ENCODE assay signal across 32 cellular contexts in the genomic region with DNA sequence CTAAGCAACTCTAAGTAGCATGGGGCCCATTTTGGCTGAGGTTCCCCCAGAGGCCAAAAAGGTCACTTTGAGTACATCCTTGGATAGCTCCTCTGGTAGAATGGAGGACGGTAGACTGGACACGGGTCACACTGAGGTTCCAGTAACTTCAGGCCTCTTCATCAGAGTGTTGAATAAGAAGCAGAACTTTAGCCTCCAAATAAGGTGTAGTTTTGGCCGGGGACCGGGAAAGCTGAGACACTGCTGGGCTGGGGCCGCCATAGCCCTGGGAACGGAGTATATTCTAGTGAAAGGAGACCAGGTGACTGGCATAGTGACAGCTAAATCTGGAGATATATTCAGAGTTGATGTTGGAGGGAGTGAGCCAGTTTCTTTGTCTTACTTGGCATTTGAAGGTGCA.
DNase-seq lines count a peak whose midpoint lies in the region; ATAC-seq, FAIRE-seq and TF ChIP-seq lines count a peak whose summit lies in the region.
"Had no signal": no experiment of that assay in that cellular context is flagged by ENCODE, and none has a peak within 500 bp of the region (broad histone marks: within the 10 kb centered on the region; RNA-seq: fewer than 3 reads in every experiment).

No MANE protein-coding gene starts in this region.

- no peaks in the 10 kb centered on the region for H3K9me3 ChIP-seq in PC-3 (ENCODE audit: low read length)
- no peaks in the 10 kb centered on the region for H3K9me3 ChIP-seq in endothelial cell of umbilical vein (replicated peaks; ENCODE audit: control insufficient read depth, insufficient read depth, low read length)
- no peaks in the 10 kb centered on the region for H3K9me3 ChIP-seq in tibial nerve
- H3K9me3 ChIP-seq: SJSA1 had no signal

- 90% methylated on average over 6 of the region's 6 CpGs for WGBS in tibial nerve, 2 donors

- dilution Hi-C loops in endothelial cell of umbilical vein (cut with MboI; ENCODE audit: extremely low pct_ligation_motif_present, low sequenced_read_pairs) = no loop called here

- H3K9me3 Mint-ChIP-seq in stimulated activated effector memory CD8-positive, alpha-beta T cell treated with anti-CD3 and anti-CD28 coated beads, Interleukin-12 subunit alpha, Interleukin-12 subunit beta, amount 100 ng/mL, for 72 hours = no peaks in the 10 kb centered on the region
- H3K9me3 Mint-ChIP-seq: CD4-positive, alpha-beta memory T cell; HFFc6 had no signal

- no peak overlapping the region for H2AFZ ChIP-seq in ACC112 (ENCODE audit: low read length, unreplicated experiment)
- H2AFZ ChIP-seq in PC-3 (ENCODE audit: low read length) = no peak overlapping the region
- H2AFZ ChIP-seq in endothelial cell of umbilical vein (ENCODE audit: low read depth, low read length) = no peak overlapping the region
- H2AFZ ChIP-seq: GM23248 had no signal

- TF ChIP-seq CTCF in PC-3 (conservative IDR thresholded peaks at IDR 0.05; ENCODE audit: low read depth, low read length) (no peak), endothelial cell of umbilical vein (IDR thresholded peaks at IDR 0.05; ENCODE audit: extremely low read depth in 1 of 2, insufficient read depth in 1 of 2, low read depth in 1 of 2, low read length in 2 of 2) (no peak), tibial nerve (IDR thresholded peaks at IDR 0.05) (no peak)

- H3K27ac Mint-ChIP-seq in stimulated activated effector memory CD8-positive, alpha-beta T cell treated with anti-CD3 and anti-CD28 coated beads, Interleukin-12 subunit alpha, Interleukin-12 subunit beta, amount 100 ng/mL, for 72 hours = peak overlapping the region; percentile 59

- H3F3A ChIP-seq in PC-3 (ENCODE audit: low read length, unreplicated experiment) = no peaks in the 10 kb centered on the region

- no peaks in the 10 kb centered on the region for H3K9me2 ChIP-seq in PC-3 (replicated peaks; ENCODE audit: low read length)

- H3K9ac ChIP-seq in PC-3 (ENCODE audit: low read length) (peak overlapping the region; percentile 54; the same call in 1 of the 2 replicates), endothelial cell of umbilical vein (replicated peaks; ENCODE audit: extremely low read depth, insufficient read depth, low read length) (no peak overlapping the region)
- H3K9ac ChIP-seq: BLaER1 treated with 17β-estradiol and CSF1 and Interleukin-3, amounts not matched to agents 10 nM and 100 nM had no signal

- peaks cover 14% of the 10 kb centered on the region for H3K36me3 Mint-ChIP-seq in stimulated activated effector memory CD8-positive, alpha-beta T cell treated with anti-CD3 and anti-CD28 coated beads, Interleukin-12 subunit alpha, Interleukin-12 subunit beta, amount 100 ng/mL, for 72 hours

- H3K79me2 ChIP-seq in ACC112 (ENCODE audit: control insufficient read depth, insufficient read depth, low read length, unreplicated experiment) = peaks cover 6% of the 10 kb centered on the region
- H3K79me2 ChIP-seq in PC-3 (ENCODE audit: low read length) = no peaks in the 10 kb centered on the region
- peaks cover 5% of the 10 kb centered on the region for H3K79me2 ChIP-seq in endothelial cell of umbilical vein (ENCODE audit: control insufficient read depth, insufficient read depth, low read length)

- ATAC-seq in PC-3 (no peak), GM18519 (IDR thresholded peaks at IDR 0.05; ENCODE audit: low FRiP score, unreplicated experiment) (no peak), GM18505 (IDR thresholded peaks at IDR 0.05; ENCODE audit: unreplicated experiment) (no peak)
- no peak for ATAC-seq in stimulated activated effector memory CD8-positive, alpha-beta T cell treated with anti-CD3 and anti-CD28 coated beads, Interleukin-12 subunit alpha, Interleukin-12 subunit beta, amount 100 ng/mL, for 72 hours
- ATAC-seq: GM12878, K562 had no signal

- POLR2A ChIA-PET in PC-3 (lab: Charles Lee; ENCODE audit: unreplicated experiment) = no interaction called here
- POLR2A ChIA-PET in endothelial cell of umbilical vein (lab: Charles Lee) = no interaction called here

- H3K27me3 ChIP-seq in ACC112 (ENCODE audit: insufficient read depth, low read length) (no peaks in the 10 kb centered on the region), PC-3 (ENCODE audit: low read length) (no peaks in the 10 kb centered on the region), endothelial cell of umbilical vein (ENCODE audit: control insufficient read depth in 2 of 2, insufficient read depth in 2 of 2, low read length in 2 of 2) (no peaks in the 10 kb centered on the region), tibial nerve (no peaks in the 10 kb centered on the region)
- H3K27me3 ChIP-seq: BLaER1 treated with 17β-estradiol and CSF1 and Interleukin-3, amounts not matched to agents 10 nM and 100 nM; SJSA1 had no signal

- H3K9me1 ChIP-seq in endothelial cell of umbilical vein (replicated peaks; ENCODE audit: control insufficient read depth, extremely low read depth, insufficient read depth, low read length) = no peaks in the 10 kb centered on the region

- H3K4me2 ChIP-seq in PC-3 (ENCODE audit: low read length) (no peak overlapping the region), endothelial cell of umbilical vein (ENCODE audit: insufficient read depth, low read length) (no peak overlapping the region)
- H3K4me2 ChIP-seq: BLaER1 treated with 17β-estradiol and CSF1 and Interleukin-3, amounts not matched to agents 10 nM and 100 nM had no signal

- H3K4me1 ChIP-seq in ACC112 (ENCODE audit: control insufficient read depth, insufficient read depth, low read length, unreplicated experiment) (peaks cover 70% of the 10 kb centered on the region), PC-3 (ENCODE audit: insufficient read depth, low read length) (peaks cover 34% of the 10 kb centered on the region), endothelial cell of umbilical vein (ENCODE audit: control insufficient read depth, extremely low read depth, insufficient read depth, low read length) (peaks cover 78% of the 10 kb centered on the region), tibial nerve (peaks cover 0 to 43% (median 6%) of the 10 kb centered on the region in 4 donors)

- intact Hi-C loops in PC-3 (cut with micrococcal nuclease) (loop anchor here (5.0 kb wide), 2 partner anchors 71 to 101 kb away; no protein-coding TSS in a partner anchor), endothelial cell of umbilical vein (cut with micrococcal nuclease) (loop anchor here (5.0 kb wide), 1 partner anchor 69 kb away; no protein-coding TSS in a partner anchor)

- no peak for FAIRE-seq in endothelial cell of umbilical vein (lab: Jason Lieb, UNC)
- FAIRE-seq: GM12878, HTR-8/SVneo, K562 had no signal

- DNase-seq in PC-3 (no peak), endothelial cell of umbilical vein (ENCODE audit: low read depth, low spot score) (no peak), NCI-H345 (lab: John Stamatoyannopoulos, UW) (no peak), tibial nerve (ENCODE audit: low spot score in 2 of 2) (no peak)
- no peak for DNase-seq in stimulated activated effector memory CD8-positive, alpha-beta T cell treated with anti-CD3 and anti-CD28 coated beads, Interleukin-12 subunit alpha, Interleukin-12 subunit beta, amount 100 ng/mL, for 72 hours (ENCODE audit: low spot score in 2 of 2)
- DNase-seq: AML-193; CD4-positive, alpha-beta memory T cell; COR-L47; DMS 273 treated with DMSO at 0.1 percent for 48 hours; DMS79; EL; GDM1; GM23248; H7; HFFc6; Kasumi-1; NCI-H1092 treated with DMSO at 0.1 percent for 48 hours; NCI-H1436; NCI-H187; NCI-H2081 treated with DMSO at 0.1 percent for 48 hours; NCI-H2171 treated with DMSO at 0.1 percent for 48 hours; NCI-H524 treated with DMSO at 0.1 percent for 48 hours; NCI-H774; Right ventricle myocardium superior had no signal

- H3K4me3 Mint-ChIP-seq in stimulated activated effector memory CD8-positive, alpha-beta T cell treated with anti-CD3 and anti-CD28 coated beads, Interleukin-12 subunit alpha, Interleukin-12 subunit beta, amount 100 ng/mL, for 72 hours = no peak overlapping the region
- H3K4me3 Mint-ChIP-seq: CD4-positive, alpha-beta memory T cell had no signal

- H4K20me1 ChIP-seq in PC-3 (ENCODE audit: low read length) (no peaks in the 10 kb centered on the region), endothelial cell of umbilical vein (replicated peaks; ENCODE audit: control insufficient read depth, extremely low read depth, insufficient read depth, low read length) (no peaks in the 10 kb centered on the region)
- H4K20me1 ChIP-seq: BLaER1 treated with 17β-estradiol and CSF1 and Interleukin-3, amounts not matched to agents 10 nM and 100 nM had no signal

- H3K27ac ChIP-seq in ACC112 (ENCODE audit: low read depth, low read length) = peak overlapping the region; percentile 97
- peak overlapping the region; percentile 94 for H3K27ac ChIP-seq in PC-3 (ENCODE audit: low read length)
- H3K27ac ChIP-seq in endothelial cell of umbilical vein (ENCODE audit: insufficient read depth, low read depth, low read length) = peak overlapping the region; percentile 95
- no peak overlapping the region for H3K27ac ChIP-seq in tibial nerve
- H3K27ac ChIP-seq: BLaER1 treated with 17β-estradiol and CSF1 and Interleukin-3, amounts not matched to agents 10 nM and 100 nM had no signal

- H3K4me3 ChIP-seq in ACC112 (ENCODE audit: low read depth, low read length) (no peak overlapping the region), PC-3 (ENCODE audit: low read length) (no peak overlapping the region), endothelial cell of umbilical vein (replicated peaks in 1 of 3; ENCODE audit: insufficient read depth in 1 of 3, low read depth in 1 of 3, low read length in 3 of 3) (no peak overlapping the region), tibial nerve (no peak overlapping the region)
- H3K4me3 ChIP-seq: BLaER1 treated with 17β-estradiol and CSF1 and Interleukin-3, amounts not matched to agents 10 nM and 100 nM; GM12878; GM23248; K562; SJSA1 had no signal

- H3K36me3 ChIP-seq in ACC112 (ENCODE audit: insufficient read depth, low read length) (peaks cover 4% of the 10 kb centered on the region), PC-3 (ENCODE audit: low read depth, low read length) (no peaks in the 10 kb centered on the region), endothelial cell of umbilical vein (ENCODE audit: control insufficient read depth in 2 of 2, extremely low read depth in 1 of 2, insufficient read depth in 2 of 2, low read length in 2 of 2) (peaks cover 0 to 3% of the 10 kb centered on the region in 2 experiments), tibial nerve (peaks cover 0 to 35% (median 0%) of the 10 kb centered on the region in 3 donors)
- H3K36me3 ChIP-seq: BLaER1 treated with 17β-estradiol and CSF1 and Interleukin-3, amounts not matched to agents 10 nM and 100 nM had no signal

- peaks cover 11% of the 10 kb centered on the region for H3K4me1 Mint-ChIP-seq in stimulated activated effector memory CD8-positive, alpha-beta T cell treated with anti-CD3 and anti-CD28 coated beads, Interleukin-12 subunit alpha, Interleukin-12 subunit beta, amount 100 ng/mL, for 72 hours

- no TSS peak for BruUV-seq in PC-3 (replicated peaks; lab: Mats Ljungman, UMichigan)
- BruUV-seq in endothelial cell of umbilical vein (replicated peaks; lab: Mats Ljungman, UMichigan) = no TSS peak

- CTCF ChIA-PET in PC-3 (lab: Charles Lee) = no interaction called here
- CTCF ChIA-PET in endothelial cell of umbilical vein (lab: Charles Lee) = interaction anchor here (1.1 to 1.6 kb wide), 3 partner anchors 18 to 93 kb away, joined by 3 to 4 read pairs (median 4); no protein-coding TSS in a partner anchor

- TF ChIP-seq POLR2A in endothelial cell of umbilical vein (IDR thresholded peaks at IDR 0.05; ENCODE audit: low read depth, low read length) (no peak), GM18505 (IDR thresholded peaks at IDR 0.05; ENCODE audit: borderline replicate concordance, extremely low read depth, insufficient read depth, insufficient read length) (no peak), tibial nerve (IDR thresholded peaks at IDR 0.05) (no peak)

- no peak for TF ChIP-seq EP300 in tibial nerve (IDR thresholded peaks at IDR 0.05)

Comparison
In these comparisons a context has a peak if more than half of its experiments do, and no peak if none do; other contexts are left out.
1. H3K27ac ChIP-seq: peak in ACC112 (single experiment), PC-3 (single experiment) and endothelial cell of umbilical vein (single experiment); none in tibial nerve (0 of 4).